ENCODE assay signal across 14 cellular contexts in the genomic region with DNA sequence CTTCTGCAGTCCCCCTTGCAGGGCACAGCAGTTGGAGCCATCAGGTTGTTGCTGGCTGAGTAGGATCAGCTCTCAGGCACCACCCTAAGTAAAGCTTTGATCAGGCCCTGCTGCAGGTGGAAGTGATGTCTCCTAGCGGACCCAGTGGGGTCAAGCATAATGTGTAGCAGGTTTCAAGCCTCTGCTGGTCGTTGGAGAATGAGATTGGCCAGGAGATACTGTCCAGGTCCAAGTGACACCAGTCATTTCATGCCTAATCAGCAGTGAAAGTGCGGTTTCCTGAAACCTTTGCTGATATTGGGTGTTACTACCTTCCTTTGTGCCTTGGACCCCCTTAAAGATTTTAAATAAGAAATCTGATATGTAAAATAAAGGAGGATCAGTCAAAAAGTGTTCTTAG.
DNase-seq lines count a peak whose midpoint lies in the region; ATAC-seq and TF ChIP-seq lines count a peak whose summit lies in the region.
"Had no signal": no experiment of that assay in that cellular context is flagged by ENCODE, and none has a peak within 500 bp of the region (broad histone marks: within the 10 kb centered on the region; RNA-seq: fewer than 3 reads in every experiment).

No MANE protein-coding gene starts in this region.

- WGBS in suprapubic skin: 64% methylated on average over 3 of the region's 3 CpGs

- peak overlapping the region; percentile 15 to 81 for H3K27ac Mint-ChIP-seq in effector memory CD8-positive, alpha-beta T cell

- H3K4me2 ChIP-seq in OCI-LY3 (ENCODE audit: low read length): peak overlapping the region; percentile 61

- H4K20me1 ChIP-seq in OCI-LY3 (ENCODE audit: insufficient read depth, low read length): peaks cover 47% of the 10 kb centered on the region

- H3K27me3 Mint-ChIP-seq in activated T-cell treated with anti-CD3 and anti-CD28 coated beads, Interleukin-2, amount 50 U/mL, for 4 hours (ENCODE audit: low read depth): no peaks in the 10 kb centered on the region
- no peaks in the 10 kb centered on the region for H3K27me3 Mint-ChIP-seq in effector memory CD8-positive, alpha-beta T cell

- ATAC-seq in activated T-cell treated with anti-CD3 and anti-CD28 coated beads, Interleukin-2, amount 50 U/mL, for 4 hours: no peak
- peak; percentile 23 for ATAC-seq in effector memory CD8-positive, alpha-beta T cell (replicated peaks)
- no peak for ATAC-seq in left cardiac atrium

- H3K4me3 ChIP-seq in OCI-LY3 (ENCODE audit: low read length) (no peak overlapping the region; the same call in 1 of the 2 replicates), suprapubic skin (no peak overlapping the region)

- DNase-seq in activated T-cell treated with anti-CD3 and anti-CD28 coated beads, Interleukin-2, amount 50 U/mL, for 48 hours: peak; percentile 18 to 30
- DNase-seq in activated T-cell treated with anti-CD3 and anti-CD28 coated beads, Interleukin-2, amount 50 U/mL, for 4 hours: no peak
- DNase-seq in effector memory CD8-positive, alpha-beta T cell: no peak
- no peak for DNase-seq in suprapubic skin (ENCODE audit: low spot score in 2 of 2)
- DNase-seq in ecto neural progenitor cell (ENCODE audit: low spot score): no peak
- DNase-seq in HuH-7 (ENCODE audit: low spot score): no peak
- no peak for DNase-seq in left cardiac atrium
- DNase-seq: ACHN, DND-41, GOT3, KG1, NCI-H2227 treated with DMSO at 0.1 percent for 48 hours, Right ventricle myocardium superior had no signal

- no peak overlapping the region for H2AFZ ChIP-seq in OCI-LY3 (ENCODE audit: low read depth, low read length)

- peak overlapping the region; percentile 7; the same call in 1 of the 2 replicates for H3K9ac ChIP-seq in OCI-LY3 (ENCODE audit: low read length)

- H3K36me3 ChIP-seq in OCI-LY3 (replicated peaks; ENCODE audit: low read depth, low read length): no peaks in the 10 kb centered on the region
- H3K36me3 ChIP-seq in suprapubic skin: no peaks in the 10 kb centered on the region

- H3K4me3 Mint-ChIP-seq in activated T-cell treated with anti-CD3 and anti-CD28 coated beads, Interleukin-2, amount 50 U/mL, for 4 hours: no peak overlapping the region
- H3K4me3 Mint-ChIP-seq in effector memory CD8-positive, alpha-beta T cell: peak overlapping the region; percentile 6 to 14

- peaks cover 82% of the 10 kb centered on the region for H3K4me1 Mint-ChIP-seq in activated T-cell treated with anti-CD3 and anti-CD28 coated beads, Interleukin-2, amount 50 U/mL, for 4 hours (ENCODE audit: low read depth)
- H3K4me1 Mint-ChIP-seq in effector memory CD8-positive, alpha-beta T cell (ENCODE audit: low read depth in 2 of 2): peaks cover 62 to 67% of the 10 kb centered on the region in 2 donors

- no peak for TF ChIP-seq EP300 in suprapubic skin (IDR thresholded peaks at IDR 0.05)

- H3K9me3 ChIP-seq in OCI-LY3 (ENCODE audit: insufficient read depth, low read length) (no peaks in the 10 kb centered on the region), suprapubic skin (no peaks in the 10 kb centered on the region)

- peaks cover 61% of the 10 kb centered on the region for H3K79me2 ChIP-seq in OCI-LY3 (ENCODE audit: low read length)

- intact Hi-C loops in left cardiac atrium (cut with DNase I): no loop called here

- no peak for TF ChIP-seq POLR2A in suprapubic skin (IDR thresholded peaks at IDR 0.05)

- H3K27ac ChIP-seq in OCI-LY3 (ENCODE audit: low read length) (peak overlapping the region; percentile 63; the same call in 1 of the 2 replicates), suprapubic skin (peak overlapping the region; percentile 75)

- no peaks in the 10 kb centered on the region for H3K27me3 ChIP-seq in OCI-LY3 (ENCODE audit: low read depth, low read length)
- H3K27me3 ChIP-seq in suprapubic skin: no peaks in the 10 kb centered on the region

- H3K9me3 Mint-ChIP-seq in activated T-cell treated with anti-CD3 and anti-CD28 coated beads, Interleukin-2, amount 50 U/mL, for 4 hours: peaks cover 5% of the 10 kb centered on the region
- H3K9me3 Mint-ChIP-seq in effector memory CD8-positive, alpha-beta T cell: no peaks in the 10 kb centered on the region

- H3K4me1 ChIP-seq in OCI-LY3 (ENCODE audit: low read length) (peaks cover 54% of the 10 kb centered on the region), suprapubic skin (peaks cover 79% of the 10 kb centered on the region)

- H3K36me3 Mint-ChIP-seq in activated T-cell treated with anti-CD3 and anti-CD28 coated beads, Interleukin-2, amount 50 U/mL, for 4 hours (ENCODE audit: insufficient read depth): peaks cover 31% of the 10 kb centered on the region
- peaks cover 43% of the 10 kb centered on the region for H3K36me3 Mint-ChIP-seq in effector memory CD8-positive, alpha-beta T cell (ENCODE audit: insufficient read depth)

- TF ChIP-seq CTCF in OCI-LY3 (IDR thresholded peaks at IDR 0.05; ENCODE audit: low read depth, low read length): no peak
- TF ChIP-seq CTCF in suprapubic skin (IDR thresholded peaks at IDR 0.05): no peak

Comparison
In these comparisons a context has a peak if more than half of its experiments do, and no peak if none do; other contexts are left out.
1. DNase-seq: peak in activated T-cell treated with anti-CD3 and anti-CD28 coated beads, Interleukin-2, amount 50 U/mL, for 48 hours (2 of 2); none in activated T-cell treated with anti-CD3 and anti-CD28 coated beads, Interleukin-2, amount 50 U/mL, for 4 hours (single experiment), effector memory CD8-positive, alpha-beta T cell (0 of 3), suprapubic skin (0 of 2), ecto neural progenitor cell (single experiment), HuH-7 (single experiment) and left cardiac atrium (single experiment).